In the genomic region with DNA sequence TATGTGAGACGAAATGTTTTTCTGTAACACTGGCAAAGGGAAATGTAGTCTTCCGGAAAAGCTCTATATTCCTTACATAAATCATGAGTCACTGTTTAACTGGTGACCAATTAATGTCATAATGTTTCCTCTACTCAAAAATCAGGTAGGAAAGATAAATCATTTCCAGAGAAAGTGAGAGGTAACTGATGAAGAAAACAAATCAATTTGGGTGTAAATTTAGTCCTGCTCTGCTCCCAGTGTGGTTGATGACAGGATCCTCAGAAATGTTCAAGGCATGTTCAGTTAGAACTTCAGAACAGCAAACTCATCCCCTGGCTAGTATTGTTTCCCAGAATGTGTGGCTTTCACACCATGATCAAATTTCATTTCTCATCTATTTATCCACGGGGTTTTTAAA, we compare ENCODE assay signal across 23 cellular contexts. TPM values are rescaled to one million over a fixed set of nuclear protein-coding genes. Genes with fewer than 3 reads are reported as not detected.
A peak's percentile ranks its signal among the peaks of the same experiment; 100 is the strongest.
DNase-seq lines count a peak whose midpoint lies in the region; ATAC-seq, FAIRE-seq and TF ChIP-seq lines count a peak whose summit lies in the region.
"Had no signal": no experiment of that assay in that cellular context is flagged by ENCODE, and none has a peak within 500 bp of the region (broad histone marks: within the 10 kb centered on the region; RNA-seq: fewer than 3 reads in every experiment).

No MANE protein-coding gene starts in this region.

- H3K36me3 ChIP-seq in DOHH2 (ENCODE audit: control insufficient read depth, low read length) (no peaks in the 10 kb centered on the region), Panc1 (ENCODE audit: control insufficient read depth, insufficient read depth, low read length) (no peaks in the 10 kb centered on the region), endothelial cell of umbilical vein (ENCODE audit: control insufficient read depth in 2 of 2, extremely low read depth in 1 of 2, insufficient read depth in 2 of 2, low read length in 2 of 2) (no peaks in the 10 kb centered on the region), rectal smooth muscle tissue (ENCODE audit: control insufficient read depth, insufficient read depth, low read length) (no peaks in the 10 kb centered on the region)
- H3K36me3 ChIP-seq: gastrocnemius medialis had no signal

- no peak overlapping the region for H3K27ac ChIP-seq in DOHH2 (ENCODE audit: low read depth, low read length)
- no peak overlapping the region for H3K27ac ChIP-seq in Panc1 (ENCODE audit: low read length)
- no peak overlapping the region for H3K27ac ChIP-seq in endothelial cell of umbilical vein (ENCODE audit: insufficient read depth, low read depth, low read length)
- no peak overlapping the region for H3K27ac ChIP-seq in rectal smooth muscle tissue (ENCODE audit: low read depth, low read length)
- H3K27ac ChIP-seq: C4-2B, gastrocnemius medialis had no signal

- H3K27ac Mint-ChIP-seq in natural killer cell treated with Interleukin-12 subunit alpha and Interleukin-12 subunit beta and Interleukin-15 and Interleukin-18, amount 100 ng/mL, for 72 hours = no peak overlapping the region
- H3K27ac Mint-ChIP-seq: activated CD4-positive, alpha-beta memory T cell treated with anti-CD3 and anti-CD28 coated beads, Interleukin-2, amount 10 ng/mL, durations not matched to agents 7 days and 5 days; immature natural killer cell had no signal

- no peak for FAIRE-seq in endothelial cell of umbilical vein (lab: Jason Lieb, UNC)
- FAIRE-seq: G401.6, GM18507 had no signal

- DNase-seq in Panc1 (ENCODE audit: low read depth, low spot score) (peak; percentile 8), endothelial cell of umbilical vein (ENCODE audit: low read depth, low spot score) (no peak), NCI-H2029 treated with DMSO at 0.1 percent for 48 hours (lab: John Stamatoyannopoulos, UW) (no peak), 8988T (no peak)
- no peak for DNase-seq in natural killer cell treated with Interleukin-12 subunit alpha and Interleukin-12 subunit beta and Interleukin-15 and Interleukin-18, amount 100 ng/mL, for 72 hours (ENCODE audit: low spot score)
- DNase-seq: activated CD4-positive, alpha-beta memory T cell treated with anti-CD3 and anti-CD28 coated beads, Interleukin-2, amount 10 ng/mL, durations not matched to agents 7 days and 5 days; aorta; effector memory CD4-positive, alpha-beta T cell; gastrocnemius medialis; immature natural killer cell; KBM-7; NCI-H146; NCI-H526; SHP77 treated with DMSO at 0.1 percent for 48 hours; stimulated activated CD4-positive, alpha-beta T cell treated with anti-CD3 and anti-CD28 coated beads, Interleukin-2, amount 100 ng/mL, for 24 hours; trophoblast cell had no signal

- H3K4me1 Mint-ChIP-seq in natural killer cell treated with Interleukin-12 subunit alpha and Interleukin-12 subunit beta and Interleukin-15 and Interleukin-18, amount 100 ng/mL, for 72 hours (ENCODE audit: low read depth in 2 of 2) = peaks cover 10 to 13% of the 10 kb centered on the region in 2 donors

- peak overlapping the region; percentile 38 for H3K4me2 ChIP-seq in DOHH2 (ENCODE audit: low read length)
- H3K4me2 ChIP-seq in endothelial cell of umbilical vein (ENCODE audit: insufficient read depth, low read length) = no peak overlapping the region

- ATAC-seq in Panc1 (no peak), HG02623 (IDR thresholded peaks at IDR 0.05; ENCODE audit: unreplicated experiment) (no peak)
- no peak for ATAC-seq in natural killer cell treated with Interleukin-12 subunit alpha and Interleukin-12 subunit beta and Interleukin-15 and Interleukin-18, amount 100 ng/mL, for 72 hours
- ATAC-seq: gastrocnemius medialis had no signal

- no peaks in the 10 kb centered on the region for H3K36me3 Mint-ChIP-seq in natural killer cell treated with Interleukin-12 subunit alpha and Interleukin-12 subunit beta and Interleukin-15 and Interleukin-18, amount 100 ng/mL, for 72 hours
- H3K36me3 Mint-ChIP-seq: immature natural killer cell had no signal

- H3K9ac ChIP-seq in endothelial cell of umbilical vein (replicated peaks; ENCODE audit: extremely low read depth, insufficient read depth, low read length) = no peak overlapping the region
- no peak overlapping the region for H3K9ac ChIP-seq in rectal smooth muscle tissue (ENCODE audit: low read length)

- CTCF ChIA-PET in Panc1 (lab: Charles Lee) (no interaction called here), endothelial cell of umbilical vein (lab: Charles Lee) (interaction anchor here (0.9 kb wide), 1 partner anchor 930 kb away, joined by 3 read pairs; no protein-coding TSS in a partner anchor)

- H3K4me3 ChIP-seq in DOHH2 (ENCODE audit: low read length) (peak overlapping the region; percentile 8; the same call in 1 of the 2 replicates), Panc1 (ENCODE audit: low read depth in 2 of 2, low read length in 2 of 2) (no peak overlapping the region), endothelial cell of umbilical vein (replicated peaks in 1 of 3; ENCODE audit: insufficient read depth in 1 of 3, low read depth in 1 of 3, low read length in 3 of 3) (no peak overlapping the region), rectal smooth muscle tissue (ENCODE audit: low read length) (peak overlapping the region; percentile 15)
- H3K4me3 ChIP-seq: gastrocnemius medialis had no signal

- H3K79me2 ChIP-seq in DOHH2 (ENCODE audit: control insufficient read depth, low read length) (no peaks in the 10 kb centered on the region), endothelial cell of umbilical vein (ENCODE audit: control insufficient read depth, insufficient read depth, low read length) (no peaks in the 10 kb centered on the region)

- no peaks in the 10 kb centered on the region for H3K9me1 ChIP-seq in endothelial cell of umbilical vein (replicated peaks; ENCODE audit: control insufficient read depth, extremely low read depth, insufficient read depth, low read length)

- H3K27me3 ChIP-seq in DOHH2 (ENCODE audit: control insufficient read depth, low read length) (no peaks in the 10 kb centered on the region), Panc1 (ENCODE audit: control insufficient read depth, insufficient read depth, low read length) (peaks cover under 1% of the 10 kb centered on the region; the same call in 1 of the 2 replicates), endothelial cell of umbilical vein (ENCODE audit: control insufficient read depth in 2 of 2, insufficient read depth in 2 of 2, low read length in 2 of 2) (no peaks in the 10 kb centered on the region), rectal smooth muscle tissue (ENCODE audit: control insufficient read depth, insufficient read depth, low read length) (no peaks in the 10 kb centered on the region)

- H3K9me3 ChIP-seq in DOHH2 (ENCODE audit: control insufficient read depth, insufficient read depth, low read length) = no peaks in the 10 kb centered on the region
- no peaks in the 10 kb centered on the region for H3K9me3 ChIP-seq in Panc1 (ENCODE audit: control insufficient read depth, insufficient read depth, low read depth, low read length)
- no peaks in the 10 kb centered on the region for H3K9me3 ChIP-seq in endothelial cell of umbilical vein (replicated peaks; ENCODE audit: control insufficient read depth, insufficient read depth, low read length)
- H3K9me3 ChIP-seq: gastrocnemius medialis had no signal

- H2AFZ ChIP-seq in endothelial cell of umbilical vein (ENCODE audit: low read depth, low read length) = no peak overlapping the region

- intact Hi-C loops in Panc1 (cut with micrococcal nuclease; ENCODE audit: unreplicated experiment) (no loop called here), endothelial cell of umbilical vein (cut with micrococcal nuclease) (no loop called here)

- no peaks in the 10 kb centered on the region for H3K9me2 ChIP-seq in DOHH2 (replicated peaks; ENCODE audit: control insufficient read depth, low read length)

- dilution Hi-C loops in endothelial cell of umbilical vein (cut with MboI; ENCODE audit: extremely low pct_ligation_motif_present, low sequenced_read_pairs) = no loop called here

- POLR2A ChIA-PET in Panc1 (lab: Charles Lee) = no interaction called here
- POLR2A ChIA-PET in endothelial cell of umbilical vein (lab: Charles Lee) = no interaction called here

- H3F3A ChIP-seq in DOHH2 (ENCODE audit: control insufficient read depth, insufficient read depth) = peaks cover 3% of the 10 kb centered on the region; the same call in 1 of the 2 replicates

- H3K27me3 Mint-ChIP-seq in natural killer cell treated with Interleukin-12 subunit alpha and Interleukin-12 subunit beta and Interleukin-15 and Interleukin-18, amount 100 ng/mL, for 72 hours = peaks cover 14 to 16% of the 10 kb centered on the region in 2 donors

- peaks cover 3% of the 10 kb centered on the region for H3K9me3 Mint-ChIP-seq in natural killer cell treated with Interleukin-12 subunit alpha and Interleukin-12 subunit beta and Interleukin-15 and Interleukin-18, amount 100 ng/mL, for 72 hours
- H3K9me3 Mint-ChIP-seq: immature natural killer cell had no signal

- H3K4me1 ChIP-seq in DOHH2 (ENCODE audit: control insufficient read depth, low read length) = peaks cover 32% of the 10 kb centered on the region
- H3K4me1 ChIP-seq in Panc1 (ENCODE audit: control insufficient read depth, insufficient read depth, low read length) = no peaks in the 10 kb centered on the region
- no peaks in the 10 kb centered on the region for H3K4me1 ChIP-seq in endothelial cell of umbilical vein (ENCODE audit: control insufficient read depth, extremely low read depth, insufficient read depth, low read length)
- no peaks in the 10 kb centered on the region for H3K4me1 ChIP-seq in rectal smooth muscle tissue (ENCODE audit: control insufficient read depth, insufficient read depth, low read length)
- H3K4me1 ChIP-seq: gastrocnemius medialis had no signal

- in situ Hi-C loops in Panc1 (cut with HindIII; ENCODE audit: low pct_unique_long_range_greater_than_20kb, low sequenced_read_pairs) = no loop called here

- TF ChIP-seq CTCF in DOHH2 (IDR thresholded peaks at IDR 0.05; ENCODE audit: low read depth, low read length, poor library complexity, severe bottlenecking) (no peak), Panc1 (IDR thresholded peaks at IDR 0.05) (no peak), endothelial cell of umbilical vein (IDR thresholded peaks at IDR 0.05; ENCODE audit: extremely low read depth in 1 of 2, insufficient read depth in 1 of 2, low read depth in 1 of 2, low read length in 2 of 2) (no peak)

- H4K20me1 ChIP-seq in DOHH2 (ENCODE audit: control insufficient read depth, insufficient read depth, low read depth, low read length) = no peaks in the 10 kb centered on the region
- no peaks in the 10 kb centered on the region for H4K20me1 ChIP-seq in endothelial cell of umbilical vein (replicated peaks; ENCODE audit: control insufficient read depth, extremely low read depth, insufficient read depth, low read length)

- H3K4me3 Mint-ChIP-seq in natural killer cell treated with Interleukin-12 subunit alpha and Interleukin-12 subunit beta and Interleukin-15 and Interleukin-18, amount 100 ng/mL, for 72 hours = no peak overlapping the region
- H3K4me3 Mint-ChIP-seq: activated CD4-positive, alpha-beta memory T cell treated with anti-CD3 and anti-CD28 coated beads, Interleukin-2, amount 10 ng/mL, durations not matched to agents 7 days and 5 days; immature natural killer cell had no signal

- BruUV-seq in Panc1 (replicated peaks; lab: Mats Ljungman, UMichigan) (no TSS peak), endothelial cell of umbilical vein (replicated peaks; lab: Mats Ljungman, UMichigan) (no TSS peak)

- no peak for TF ChIP-seq POLR2A in endothelial cell of umbilical vein (IDR thresholded peaks at IDR 0.05; ENCODE audit: low read depth, low read length)

RNA-seq across cellular contexts. Expression of gene SPACA1, which starts 38.8 kb away (rescaled TPM):
- not detected for total RNA-seq in Panc1 (2021; ENCODE audit: unreplicated experiment)
- not detected for polyA plus RNA-seq in Panc1 (2012; ENCODE audit: insufficient read length)
- not detected in 2 replicates for total RNA-seq in endothelial cell of umbilical vein
- not detected in 2 replicates for polyA plus RNA-seq in endothelial cell of umbilical vein
- not detected in 2 replicates for polyA plus RNA-seq in endothelial cell of umbilical vein (2011; cell fraction: cytosol; rRNA removed)
- not detected in 2 replicates for polyA plus RNA-seq in endothelial cell of umbilical vein (2011; cell fraction: nucleus; rRNA removed)
- not detected in 2 replicates for polyA plus RNA-seq in endothelial cell of umbilical vein (2012)
- polyA minus RNA-seq in endothelial cell of umbilical vein = not detected in 2 replicates
- not detected for polyA minus RNA-seq in endothelial cell of umbilical vein (2011; cell fraction: cytosol; rRNA and poly(A)+ RNA removed)
- not detected in 2 replicates for polyA minus RNA-seq in endothelial cell of umbilical vein (2011; cell fraction: nucleus; rRNA and poly(A)+ RNA removed)
- total RNA-seq in natural killer cell treated with Interleukin-12 subunit alpha and Interleukin-12 subunit beta and Interleukin-15 and Interleukin-18, amount 100 ng/mL, for 72 hours = not detected
- total RNA-seq: activated CD4-positive, alpha-beta memory T cell treated with anti-CD3 and anti-CD28 coated beads, Interleukin-2, amount 10 ng/mL, durations not matched to agents 7 days and 5 days; aorta; gastrocnemius medialis; posterior vena cava had no signal
- polyA plus RNA-seq: aorta, immature natural killer cell had no signal

Comparison
In these comparisons a context has a peak if more than half of its experiments do, and no peak if none do; other contexts are left out.
1. H3K4me3 ChIP-seq: peak in DOHH2 (single experiment) and rectal smooth muscle tissue (single experiment); none in Panc1 (0 of 2) and endothelial cell of umbilical vein (0 of 3).